ENCODE assay signal across 24 cellular contexts in the genomic region with DNA sequence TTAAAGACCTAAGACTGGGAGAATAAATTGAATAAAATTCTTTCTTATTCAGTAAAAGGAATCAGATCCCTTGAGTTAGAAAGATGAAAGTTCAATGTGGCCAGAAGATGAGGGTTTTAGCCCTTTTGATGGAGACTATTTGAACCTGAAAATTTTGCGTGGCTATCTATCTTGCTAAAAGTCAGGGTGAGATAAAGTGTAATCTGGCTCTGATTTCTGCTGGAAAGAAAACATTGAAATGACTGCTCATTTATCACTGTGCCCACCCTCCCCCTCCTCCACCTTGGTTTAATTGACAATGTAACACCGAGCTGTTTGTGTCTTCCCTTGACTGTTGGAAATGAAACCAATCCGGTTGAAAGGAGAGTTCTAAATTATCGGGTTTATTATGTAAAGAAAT. TPM values are rescaled to one million over a fixed set of nuclear protein-coding genes. Genes with fewer than 3 reads are reported as not detected.
DNase-seq lines count a peak whose midpoint lies in the region; ATAC-seq and TF ChIP-seq lines count a peak whose summit lies in the region.
"Had no signal": no experiment of that assay in that cellular context is flagged by ENCODE, and none has a peak within 500 bp of the region (broad histone marks: within the 10 kb centered on the region; RNA-seq: fewer than 3 reads in every experiment).

No MANE protein-coding gene starts in this region.

- peaks cover 7% of the 10 kb centered on the region for H3K4me1 ChIP-seq in left ventricle myocardium inferior
- H3K4me1 ChIP-seq in right atrium auricular region = peaks cover 0 to 5% of the 10 kb centered on the region in 2 donors
- H3K4me1 ChIP-seq in PC-3 (ENCODE audit: insufficient read depth, low read length) = no peaks in the 10 kb centered on the region
- H3K4me1 ChIP-seq: SJCRH30 had no signal

- H3K27ac Mint-ChIP-seq in stimulated activated naive CD8-positive, alpha-beta T cell treated with anti-CD3 and anti-CD28 coated beads, Interleukin-15, amount 100 ng/mL, for 72 hours = no peak overlapping the region
- H3K27ac Mint-ChIP-seq: CD8-positive, alpha-beta T cell; H9 had no signal

- DNase-seq in left ventricle myocardium inferior (no peak), right atrium auricular region (ENCODE audit: low spot score) (no peak), PC-3 (no peak), left kidney (ENCODE audit: low read depth, low spot score) (peak; percentile 84), amniotic stem cell (lab: John Stamatoyannopoulos, UW) (no peak)
- no peak for DNase-seq in stimulated activated naive CD8-positive, alpha-beta T cell treated with anti-CD3 and anti-CD28 coated beads, Interleukin-15, amount 100 ng/mL, for 72 hours
- DNase-seq: AML-193; C1 segment of cervical spinal cord; CD8-positive, alpha-beta T cell; H9; KG1; NCI-H1105; NCI-H146; NCI-H2029; NCI-H226; NCI-H510A treated with DMSO at 0.1 percent for 48 hours; Peyer's patch; SJCRH30; T-helper 1 cell had no signal

- POLR2A ChIA-PET in PC-3 (lab: Charles Lee; ENCODE audit: unreplicated experiment) = no interaction called here

- CTCF ChIA-PET in PC-3 (lab: Charles Lee) = no interaction called here

- peak overlapping the region; percentile 21; the same call in 1 of the 2 replicates for H3K4me2 ChIP-seq in PC-3 (ENCODE audit: low read length)

- H3K9me3 ChIP-seq in left ventricle myocardium inferior (replicated peaks) = peaks cover 21% of the 10 kb centered on the region
- peaks cover 0 to 10% of the 10 kb centered on the region in 2 donors for H3K9me3 ChIP-seq in right atrium auricular region
- no peaks in the 10 kb centered on the region for H3K9me3 ChIP-seq in PC-3 (ENCODE audit: low read length)
- H3K9me3 ChIP-seq: Peyer's patch, SJCRH30 had no signal

- no peak for TF ChIP-seq CTCF in left ventricle myocardium inferior (IDR thresholded peaks at IDR 0.05; ENCODE audit: borderline replicate concordance)
- no peak for TF ChIP-seq CTCF in right atrium auricular region (IDR thresholded peaks at IDR 0.05)
- no peak for TF ChIP-seq CTCF in PC-3 (conservative IDR thresholded peaks at IDR 0.05; ENCODE audit: low read depth, low read length)

- intact Hi-C loops in left ventricle myocardium inferior (cut with micrococcal nuclease) = no loop called here
- intact Hi-C loops in PC-3 (cut with micrococcal nuclease) = no loop called here

- no peaks in the 10 kb centered on the region for H3K9me2 ChIP-seq in PC-3 (replicated peaks; ENCODE audit: low read length)

- H3K79me2 ChIP-seq in PC-3 (ENCODE audit: low read length) = no peaks in the 10 kb centered on the region

- ATAC-seq in PC-3 = no peak
- ATAC-seq in HG03378 (IDR thresholded peaks at IDR 0.05; ENCODE audit: unreplicated experiment) = no peak
- no peak for ATAC-seq in SK-N-SH treated with all-trans-retinoic acid at 6 μM for 48 hours
- ATAC-seq in stimulated activated naive CD8-positive, alpha-beta T cell treated with anti-CD3 and anti-CD28 coated beads, Interleukin-15, amount 100 ng/mL, for 72 hours = no peak
- ATAC-seq: CD8-positive, alpha-beta T cell had no signal

- H3K27me3 ChIP-seq in left ventricle myocardium inferior (ENCODE audit: low read depth) (peaks cover 85% of the 10 kb centered on the region), right atrium auricular region (peaks cover 0 to 8% of the 10 kb centered on the region in 2 donors), PC-3 (ENCODE audit: low read length) (peaks cover 12% of the 10 kb centered on the region; the same call in 1 of the 2 replicates)
- H3K27me3 ChIP-seq: Peyer's patch, SJCRH30 had no signal

- H3K4me3 Mint-ChIP-seq in stimulated activated naive CD8-positive, alpha-beta T cell treated with anti-CD3 and anti-CD28 coated beads, Interleukin-15, amount 100 ng/mL, for 72 hours = no peak overlapping the region
- H3K4me3 Mint-ChIP-seq: CD8-positive, alpha-beta T cell had no signal

- H4K20me1 ChIP-seq in PC-3 (ENCODE audit: low read length) = no peaks in the 10 kb centered on the region

- BruUV-seq in PC-3 (replicated peaks; lab: Mats Ljungman, UMichigan) = no TSS peak

- peaks cover 18% of the 10 kb centered on the region for H3K4me1 Mint-ChIP-seq in stimulated activated naive CD8-positive, alpha-beta T cell treated with anti-CD3 and anti-CD28 coated beads, Interleukin-15, amount 100 ng/mL, for 72 hours

- H3K36me3 ChIP-seq in left ventricle myocardium inferior (no peaks in the 10 kb centered on the region), right atrium auricular region (no peaks in the 10 kb centered on the region), PC-3 (ENCODE audit: low read depth, low read length) (no peaks in the 10 kb centered on the region)
- H3K36me3 ChIP-seq: Peyer's patch, SJCRH30 had no signal

- H3K4me3 ChIP-seq in left ventricle myocardium inferior (peak overlapping the region; percentile 50), right atrium auricular region (no peak overlapping the region), PC-3 (ENCODE audit: low read length) (peak overlapping the region; percentile 21; the same call in 1 of the 2 replicates)
- H3K4me3 ChIP-seq: Peyer's patch, SJCRH30 had no signal

- H3K27ac ChIP-seq in left ventricle myocardium inferior (replicated peaks) (no peak overlapping the region), right atrium auricular region (no peak overlapping the region), PC-3 (ENCODE audit: low read length) (no peak overlapping the region)
- H3K27ac ChIP-seq: Peyer's patch, SJCRH30 had no signal

- peaks cover 64% of the 10 kb centered on the region for H3K27me3 Mint-ChIP-seq in stimulated activated naive CD8-positive, alpha-beta T cell treated with anti-CD3 and anti-CD28 coated beads, Interleukin-15, amount 100 ng/mL, for 72 hours

- no peaks in the 10 kb centered on the region for H3F3A ChIP-seq in PC-3 (ENCODE audit: low read length, unreplicated experiment)

- no peak overlapping the region; the same call in 1 of the 2 replicates for H2AFZ ChIP-seq in PC-3 (ENCODE audit: low read length)

- H3K9me3 Mint-ChIP-seq in stimulated activated naive CD8-positive, alpha-beta T cell treated with anti-CD3 and anti-CD28 coated beads, Interleukin-15, amount 100 ng/mL, for 72 hours = peaks cover 0 to 15% of the 10 kb centered on the region in 2 donors

- H3K9ac ChIP-seq in PC-3 (ENCODE audit: low read length) = no peak overlapping the region

TF ChIP-seq in SK-N-SH treated with all-trans-retinoic acid at 6 μM for 48 hours, 23 proteins besides CTCF, POLR2A, EP300 and RAD21:
- no peak for TF ChIP-seq PPARA (CRISPR knock-in tag; IDR thresholded peaks at IDR 0.05; ENCODE audit: borderline replicate concordance)
- TF ChIP-seq, protein P1, sequence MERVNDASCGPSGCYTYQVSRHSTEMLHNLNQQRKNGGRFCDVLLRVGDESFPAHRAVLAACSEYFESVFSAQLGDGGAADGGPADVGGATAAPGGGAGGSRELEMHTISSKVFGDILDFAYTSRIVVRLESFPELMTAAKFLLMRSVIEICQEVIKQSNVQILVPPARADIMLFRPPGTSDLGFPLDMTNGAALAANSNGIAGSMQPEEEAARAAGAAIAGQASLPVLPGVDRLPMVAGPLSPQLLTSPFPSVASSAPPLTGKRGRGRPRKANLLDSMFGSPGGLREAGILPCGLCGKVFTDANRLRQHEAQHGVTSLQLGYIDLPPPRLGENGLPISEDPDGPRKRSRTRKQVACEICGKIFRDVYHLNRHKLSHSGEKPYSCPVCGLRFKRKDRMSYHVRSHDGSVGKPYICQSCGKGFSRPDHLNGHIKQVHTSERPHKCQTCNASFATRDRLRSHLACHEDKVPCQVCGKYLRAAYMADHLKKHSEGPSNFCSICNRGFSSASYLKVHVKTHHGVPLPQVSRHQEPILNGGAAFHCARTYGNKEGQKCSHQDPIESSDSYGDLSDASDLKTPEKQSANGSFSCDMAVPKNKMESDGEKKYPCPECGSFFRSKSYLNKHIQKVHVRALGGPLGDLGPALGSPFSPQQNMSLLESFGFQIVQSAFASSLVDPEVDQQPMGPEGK (CRISPR knock-in tag; IDR thresholded peaks at IDR 0.05; ENCODE audit: borderline replicate concordance) = no peak
- TF ChIP-seq OSR1 (CRISPR knock-in tag; IDR thresholded peaks at IDR 0.05) = no peak
- no peak for TF ChIP-seq ZNF8 (CRISPR knock-in tag; IDR thresholded peaks at IDR 0.05)
- TF ChIP-seq, protein P2, sequence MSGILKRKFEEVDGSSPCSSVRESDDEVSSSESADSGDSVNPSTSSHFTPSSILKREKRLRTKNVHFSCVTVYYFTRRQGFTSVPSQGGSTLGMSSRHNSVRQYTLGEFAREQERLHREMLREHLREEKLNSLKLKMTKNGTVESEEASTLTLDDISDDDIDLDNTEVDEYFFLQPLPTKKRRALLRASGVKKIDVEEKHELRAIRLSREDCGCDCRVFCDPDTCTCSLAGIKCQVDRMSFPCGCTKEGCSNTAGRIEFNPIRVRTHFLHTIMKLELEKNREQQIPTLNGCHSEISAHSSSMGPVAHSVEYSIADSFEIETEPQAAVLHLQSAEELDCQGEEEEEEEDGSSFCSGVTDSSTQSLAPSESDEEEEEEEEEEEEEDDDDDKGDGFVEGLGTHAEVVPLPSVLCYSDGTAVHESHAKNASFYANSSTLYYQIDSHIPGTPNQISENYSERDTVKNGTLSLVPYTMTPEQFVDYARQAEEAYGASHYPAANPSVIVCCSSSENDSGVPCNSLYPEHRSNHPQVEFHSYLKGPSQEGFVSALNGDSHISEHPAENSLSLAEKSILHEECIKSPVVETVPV (CRISPR knock-in tag; IDR thresholded peaks at IDR 0.05) = no peak

RNA-seq across cellular contexts. Expression of a gene that starts 32.9 kb away (rescaled TPM):
- total RNA-seq in left ventricle myocardium inferior (5.3 TPM), right atrium auricular region (10 to 100 TPM in 1 of 2 donors, 1 to 10 TPM in 1; 7.5 to 16.5 TPM), PC-3 (2014; rRNA removed) (not detected in 2 replicates)
- total RNA-seq: A172; CD8-positive, alpha-beta T cell; G401; H9; HT1080; SJCRH30 had no signal

Comparison
In these comparisons a context has a peak if more than half of its experiments do, and no peak if none do; other contexts are left out.
1. H3K4me3 ChIP-seq: peak in left ventricle myocardium inferior (single experiment) and PC-3 (single experiment); none in right atrium auricular region (0 of 2).